In the genomic region with DNA sequence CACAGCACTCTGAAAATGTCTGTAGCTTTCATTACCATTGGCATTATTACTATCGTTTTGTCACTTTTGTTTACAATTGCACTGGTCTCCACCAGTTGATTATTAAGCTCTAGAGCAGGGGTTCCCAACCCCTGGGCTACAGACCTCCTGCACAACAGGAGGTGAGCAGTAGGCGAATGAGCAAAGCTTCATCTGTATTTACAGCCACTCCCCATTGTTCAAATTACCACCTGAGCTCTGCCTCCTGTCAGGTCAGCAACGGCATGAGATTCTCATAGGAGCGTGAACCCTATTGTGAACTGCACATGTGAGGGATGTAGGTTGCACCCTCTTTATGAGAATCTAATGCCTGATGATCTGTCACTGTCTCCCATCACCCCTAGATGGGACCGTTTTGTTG, we compare ENCODE assay signal across 26 cellular contexts.
"Had no signal": no experiment of that assay in that cellular context is flagged by ENCODE, and none has a peak within 500 bp of the region (broad histone marks: within the 10 kb centered on the region; RNA-seq: fewer than 3 reads in every experiment).

No MANE protein-coding gene starts in this region.

- H3K4me3 ChIP-seq: gastrocnemius medialis, mucosa of descending colon, ovary, sigmoid colon, uterus had no signal

- H3K27ac ChIP-seq: gastrocnemius medialis, neutrophil, ovary, sigmoid colon, uterus, WERI-Rb-1 had no signal

- H3K27ac Mint-ChIP-seq: activated CD4-positive, alpha-beta memory T cell treated with anti-CD3 and anti-CD28 coated beads, Interleukin-2, amount 10 ng/mL, durations not matched to agents 7 days and 5 days; activated CD4-positive, alpha-beta T cell treated with anti-CD3 and anti-CD28 coated beads, Interleukin-2, amount 10 ng/mL, durations not matched to agents 7 days and 5 days; nephron progenitor cell; stimulated activated effector memory CD8-positive, alpha-beta T cell treated with anti-CD3 and anti-CD28 coated beads, Interleukin-12 subunit alpha, Interleukin-12 subunit beta, amount 100 ng/mL, for 72 hours; type B pancreatic cell had no signal

- H3K4me3 Mint-ChIP-seq: activated CD4-positive, alpha-beta memory T cell treated with anti-CD3 and anti-CD28 coated beads, Interleukin-2, amount 10 ng/mL, durations not matched to agents 7 days and 5 days; activated CD4-positive, alpha-beta T cell treated with anti-CD3 and anti-CD28 coated beads, Interleukin-2, amount 10 ng/mL, durations not matched to agents 7 days and 5 days; activated CD8-positive, alpha-beta memory T cell treated with anti-CD3 and anti-CD28 coated beads, Interleukin-2, amount 10 ng/mL, durations not matched to agents 7 days and 5 days; activated naive CD4-positive, alpha-beta T cell treated with anti-CD3 and anti-CD28 coated beads, Interleukin-2, amount 50 U/mL, for 24 hours; activated naive CD8-positive, alpha-beta T cell treated with anti-CD3 and anti-CD28 coated beads, Interleukin-2, amount 50 U/mL, for 24 hours; nephron progenitor cell; stimulated activated effector memory CD8-positive, alpha-beta T cell treated with anti-CD3 and anti-CD28 coated beads, Interleukin-12 subunit alpha, Interleukin-12 subunit beta, amount 100 ng/mL, for 72 hours; stimulated activated naive CD8-positive, alpha-beta T cell treated with anti-CD3 and anti-CD28 coated beads, Interleukin-15, amount 100 ng/mL, for 72 hours; type B pancreatic cell had no signal

- H3K4me1 ChIP-seq: uterus had no signal

- H3K9me3 Mint-ChIP-seq: activated naive CD4-positive, alpha-beta T cell treated with anti-CD3 and anti-CD28 coated beads, Interleukin-2, amount 50 U/mL, for 24 hours; activated naive CD8-positive, alpha-beta T cell treated with anti-CD3 and anti-CD28 coated beads, Interleukin-2, amount 50 U/mL, for 24 hours; activated T-helper 2 cell treated with anti-CD3 and anti-CD28 coated beads, Interferon-gamma antibody, Interleukin-2, Interleukin-4, amounts not matched to agents 10 μg/mL and 5 μg/mL and 100 μg/mL, durations not matched to agents 14 hours and 24 hours and 36 hours; stimulated activated effector memory CD8-positive, alpha-beta T cell treated with anti-CD3 and anti-CD28 coated beads, Interleukin-12 subunit alpha, Interleukin-12 subunit beta, amount 100 ng/mL, for 72 hours; stimulated activated naive CD8-positive, alpha-beta T cell treated with anti-CD3 and anti-CD28 coated beads, Interleukin-15, amount 100 ng/mL, for 72 hours; type B pancreatic cell had no signal

- H3K27me3 ChIP-seq: gastrocnemius medialis, neutrophil, ovary, sigmoid colon, uterus had no signal

- DNase-seq: activated CD4-positive, alpha-beta memory T cell treated with anti-CD3 and anti-CD28 coated beads, Interleukin-2, amount 10 ng/mL, durations not matched to agents 7 days and 5 days; activated CD4-positive, alpha-beta T cell treated with anti-CD3 and anti-CD28 coated beads, Interleukin-2, amount 10 ng/mL, durations not matched to agents 7 days and 5 days; activated CD8-positive, alpha-beta memory T cell treated with anti-CD3 and anti-CD28 coated beads, Interleukin-2, amount 10 ng/mL, durations not matched to agents 7 days and 5 days; activated naive CD8-positive, alpha-beta T cell treated with anti-CD3 and anti-CD28 coated beads, Interleukin-2, amount 50 U/mL, for 24 hours; activated T-cell treated with anti-CD3 and anti-CD28 coated beads, Interleukin-2, amount 50 U/mL, for 48 hours; dermis blood vessel endothelial cell; effector CD8-positive, alpha-beta T cell; gastrocnemius medialis; glutamatergic neuron; left ventricle myocardium superior; mucosa of descending colon; nephron progenitor cell; ovary; sigmoid colon; small intestine; stimulated activated CD4-positive, alpha-beta T cell treated with anti-CD3 and anti-CD28 coated beads, Interleukin-4, amount 100 ng/mL, for 24 hours; stimulated activated naive CD8-positive, alpha-beta T cell treated with anti-CD3 and anti-CD28 coated beads, Interleukin-15, amount 100 ng/mL, for 72 hours; uterus; WERI-Rb-1 had no signal

- H3K9me3 ChIP-seq: gastrocnemius medialis, mucosa of descending colon, neutrophil, ovary, sigmoid colon, uterus had no signal

- ATAC-seq: activated CD4-positive, CD25-positive, alpha-beta regulatory T cell treated with anti-CD3 and anti-CD28 coated beads, Interleukin-2, amount 50 U/mL, for 24 hours; activated CD8-positive, alpha-beta memory T cell treated with anti-CD3 and anti-CD28 coated beads, Interleukin-2, amount 10 ng/mL, durations not matched to agents 7 days and 5 days; activated naive CD8-positive, alpha-beta T cell treated with anti-CD3 and anti-CD28 coated beads, Interleukin-2, amount 50 U/mL, for 24 hours; gastrocnemius medialis; left ventricle myocardium superior; mucosa of descending colon; stimulated activated effector memory CD8-positive, alpha-beta T cell treated with anti-CD3 and anti-CD28 coated beads, Interleukin-12 subunit alpha, Interleukin-12 subunit beta, amount 100 ng/mL, for 72 hours; stimulated activated naive CD8-positive, alpha-beta T cell treated with anti-CD3 and anti-CD28 coated beads, Interleukin-15, amount 100 ng/mL, for 72 hours had no signal

- H3K27me3 Mint-ChIP-seq: activated CD4-positive, alpha-beta memory T cell treated with anti-CD3 and anti-CD28 coated beads, Interleukin-2, amount 10 ng/mL, durations not matched to agents 7 days and 5 days; activated CD4-positive, alpha-beta T cell treated with anti-CD3 and anti-CD28 coated beads, Interleukin-2, amount 10 ng/mL, durations not matched to agents 7 days and 5 days; activated CD8-positive, alpha-beta memory T cell treated with anti-CD3 and anti-CD28 coated beads, Interleukin-2, amount 10 ng/mL, durations not matched to agents 7 days and 5 days; activated naive CD4-positive, alpha-beta T cell treated with anti-CD3 and anti-CD28 coated beads, Interleukin-2, amount 50 U/mL, for 24 hours; activated naive CD8-positive, alpha-beta T cell treated with anti-CD3 and anti-CD28 coated beads, Interleukin-2, amount 50 U/mL, for 24 hours; progenitor cell of endocrine pancreas; stimulated activated naive CD8-positive, alpha-beta T cell treated with anti-CD3 and anti-CD28 coated beads, Interleukin-15, amount 100 ng/mL, for 72 hours; type B pancreatic cell had no signal

- H3K36me3 ChIP-seq: gastrocnemius medialis, ovary, uterus, WERI-Rb-1 had no signal
